In genomic region chr11:33721291-33721840, GRCh38 we compare ENCODE assay signal across 13 cellular contexts. TPM values are rescaled to one million over a fixed set of nuclear protein-coding genes. Genes with fewer than 3 reads are reported as not detected.
DNase-seq lines count a peak whose midpoint lies in the region; ATAC-seq, FAIRE-seq and TF ChIP-seq lines count a peak whose summit lies in the region.
"Had no signal": no experiment of that assay in that cellular context is flagged by ENCODE, and none has a peak within 500 bp of the region (broad histone marks: within the 10 kb centered on the region; RNA-seq: fewer than 3 reads in every experiment).

No MANE protein-coding gene starts in this region.

- H4K8ac ChIP-seq in trophoblast cell (ENCODE audit: low read depth, low read length) = no peak overlapping the region

- H3K4me3 ChIP-seq in trophoblast cell (ENCODE audit: low read depth, low read length) = no peak overlapping the region
- H3K4me3 ChIP-seq: SK-N-MC had no signal

- no peak overlapping the region for H4K91ac ChIP-seq in trophoblast cell (ENCODE audit: low read depth, low read length)

- H3K18ac ChIP-seq in trophoblast cell (ENCODE audit: low read length) = peak overlapping the region; percentile 37

- no peak overlapping the region for H3K4ac ChIP-seq in trophoblast cell (ENCODE audit: low read depth, low read length)

- H3K14ac ChIP-seq in trophoblast cell (ENCODE audit: low read length) = no peak overlapping the region

- H3K9me3 ChIP-seq in trophoblast cell (ENCODE audit: insufficient read depth, low read depth, low read length) = no peaks in the 10 kb centered on the region

- no peak overlapping the region for H2BK120ac ChIP-seq in trophoblast cell (ENCODE audit: insufficient read depth, low read length, poor library complexity)

- H3K9me3 Mint-ChIP-seq in endothelial cell (ENCODE audit: unreplicated experiment) = no peaks in the 10 kb centered on the region
- H3K9me3 Mint-ChIP-seq: naive thymus-derived CD8-positive, alpha-beta T cell had no signal

- no peak for TF ChIP-seq CTCF in endothelial cell (IDR thresholded peaks at IDR 0.05; ENCODE audit: unreplicated experiment)

- no peak overlapping the region for H2AFZ ChIP-seq in trophoblast cell (ENCODE audit: insufficient read depth, low read length, poor library complexity)

- H3K4me1 Mint-ChIP-seq in endothelial cell (ENCODE audit: unreplicated experiment) = peaks cover 40% of the 10 kb centered on the region

- H4K12ac ChIP-seq in trophoblast cell (ENCODE audit: low read depth, low read length) = no peak overlapping the region

- H3K79me2 ChIP-seq in trophoblast cell (ENCODE audit: control insufficient read depth, insufficient read depth, low read length, poor library complexity) = peaks cover 6% of the 10 kb centered on the region

- peaks cover 25% of the 10 kb centered on the region for H3K36me3 Mint-ChIP-seq in endothelial cell (ENCODE audit: low read depth, unreplicated experiment)

- peak overlapping the region; percentile 78 for H3K27ac ChIP-seq in trophoblast cell (ENCODE audit: low read depth, low read length)
- H3K27ac ChIP-seq: SK-N-MC had no signal

- H3K23ac ChIP-seq in trophoblast cell (ENCODE audit: low read length) = no peak overlapping the region

- H3K4me2 ChIP-seq in trophoblast cell (ENCODE audit: low read length) = no peak overlapping the region

- peaks cover 10 to 19% of the 10 kb centered on the region in 2 experiments for H3K36me3 ChIP-seq in trophoblast cell (ENCODE audit: control insufficient read depth in 1 of 2, insufficient read depth in 2 of 2, low read length in 2 of 2)

- ATAC-seq in GM18873 (IDR thresholded peaks at IDR 0.05; ENCODE audit: low FRiP score, unreplicated experiment) = no peak
- no peak for ATAC-seq in GM21423 (IDR thresholded peaks at IDR 0.05; ENCODE audit: unreplicated experiment)
- ATAC-seq: naive thymus-derived CD8-positive, alpha-beta T cell had no signal

- no CpG with 5 or more reads among the region's 4 CpGs for WGBS in trophoblast cell (ENCODE audit: extremely low coverage, insufficient coverage, insufficient read length)

- no peak for FAIRE-seq in HTR-8/SVneo (lab: Jason Lieb, UNC)

- H2AK5ac ChIP-seq in trophoblast cell (ENCODE audit: low read length) = no peak overlapping the region

- peak overlapping the region; percentile 34 for H2BK12ac ChIP-seq in trophoblast cell (ENCODE audit: low read length)

- H3K4me3 Mint-ChIP-seq in endothelial cell (ENCODE audit: unreplicated experiment) = peak overlapping the region; percentile 2
- H3K4me3 Mint-ChIP-seq: naive thymus-derived CD8-positive, alpha-beta T cell had no signal

- H3K27me3 ChIP-seq in trophoblast cell (ENCODE audit: insufficient read depth, low read length) = no peaks in the 10 kb centered on the region

- no peak overlapping the region for H3K9ac ChIP-seq in trophoblast cell (ENCODE audit: low read length)

- H3K4me1 ChIP-seq in trophoblast cell (ENCODE audit: control insufficient read depth in 1 of 2, insufficient read depth in 2 of 2, low read length in 2 of 2) = peaks cover 27 to 38% of the 10 kb centered on the region in 2 experiments

- DNase-seq in DMS 273 (lab: John Stamatoyannopoulos, UW; ENCODE audit: unreplicated experiment) (peak; percentile 69), NCI-H2171 treated with DMSO at 0.1 percent for 48 hours (lab: John Stamatoyannopoulos, UW) (peak; percentile 89), endothelial cell (ENCODE audit: low spot score) (no peak), trophoblast cell (no peak), iPS-NIHi7 (ENCODE audit: extremely low spot score) (no peak), HTR-8/SVneo (ENCODE audit: insufficient read length, low spot score) (no peak)
- DNase-seq: DND-41; naive thymus-derived CD8-positive, alpha-beta T cell; NCI-H146 had no signal

- H3K27me3 Mint-ChIP-seq in endothelial cell (ENCODE audit: unreplicated experiment) = no peaks in the 10 kb centered on the region
- H3K27me3 Mint-ChIP-seq: naive thymus-derived CD8-positive, alpha-beta T cell had no signal

- no peak overlapping the region for H2BK5ac ChIP-seq in trophoblast cell (ENCODE audit: low read depth, low read length, poor library complexity)

- peaks cover 31% of the 10 kb centered on the region for H3K79me1 ChIP-seq in trophoblast cell (ENCODE audit: low read length)

- H3K27ac Mint-ChIP-seq in endothelial cell (ENCODE audit: unreplicated experiment) = peak overlapping the region; percentile 2
- H3K27ac Mint-ChIP-seq: naive thymus-derived CD8-positive, alpha-beta T cell had no signal

RNA-seq across cellular contexts. Expression of gene CD59, which starts 14.9 kb away (rescaled TPM):
- total RNA-seq in endothelial cell (ENCODE audit: unreplicated experiment) = 101 TPM
- polyA plus RNA-seq in trophoblast cell (2013) = 205 and 208 TPM in 2 replicates

RNA-seq across cellular contexts. Expression of gene C11orf91, which starts 20.7 kb away (rescaled TPM):
- not detected for total RNA-seq in endothelial cell (ENCODE audit: unreplicated experiment)
- polyA plus RNA-seq in trophoblast cell (2013) = 0.11 and 0.12 TPM in 2 replicates
- total RNA-seq: epithelial cell of proximal tubule had no signal
- polyA plus RNA-seq: naive thymus-derived CD8-positive, alpha-beta T cell had no signal

RNA-seq across cellular contexts. Expression of gene FBXO3, which starts 53.0 kb away (rescaled TPM):
- total RNA-seq in endothelial cell (ENCODE audit: unreplicated experiment) = 22.6 TPM
- 22.2 and 22.5 TPM in 2 replicates for polyA plus RNA-seq in trophoblast cell (2013)

Comparison
In these comparisons a context has a peak if more than half of its experiments do, and no peak if none do; other contexts are left out.
1. DNase-seq: peak in DMS 273 (single experiment) and NCI-H2171 treated with DMSO at 0.1 percent for 48 hours (single experiment); none in endothelial cell (single experiment), trophoblast cell (0 of 2), iPS-NIHi7 (single experiment) and HTR-8/SVneo (single experiment).